ENCODE assay signal across 7 cellular contexts in genomic region chr19:30026933-30027332, GRCh38.
"Had no signal": no experiment of that assay in that cellular context is flagged by ENCODE, and none has a peak within 500 bp of the region (broad histone marks: within the 10 kb centered on the region; RNA-seq: fewer than 3 reads in every experiment).

No MANE protein-coding gene starts in this region.

- H2AFZ ChIP-seq: GM23248 had no signal

- H3K36me3 ChIP-seq: HAP-1 had no signal

- H3K9me3 ChIP-seq: HAP-1 had no signal

- H3K9ac ChIP-seq: GM23248 had no signal

- ATAC-seq: HCT116 had no signal

- H3K27ac ChIP-seq: GM23248 had no signal

- H3K4me3 ChIP-seq: GM23248, HAP-1 had no signal

- DNase-seq: GM23248, GOT3, H7, IMR-90, KBM-7 had no signal
